ENCODE assay signal across 1 cellular context in the genomic region with DNA sequence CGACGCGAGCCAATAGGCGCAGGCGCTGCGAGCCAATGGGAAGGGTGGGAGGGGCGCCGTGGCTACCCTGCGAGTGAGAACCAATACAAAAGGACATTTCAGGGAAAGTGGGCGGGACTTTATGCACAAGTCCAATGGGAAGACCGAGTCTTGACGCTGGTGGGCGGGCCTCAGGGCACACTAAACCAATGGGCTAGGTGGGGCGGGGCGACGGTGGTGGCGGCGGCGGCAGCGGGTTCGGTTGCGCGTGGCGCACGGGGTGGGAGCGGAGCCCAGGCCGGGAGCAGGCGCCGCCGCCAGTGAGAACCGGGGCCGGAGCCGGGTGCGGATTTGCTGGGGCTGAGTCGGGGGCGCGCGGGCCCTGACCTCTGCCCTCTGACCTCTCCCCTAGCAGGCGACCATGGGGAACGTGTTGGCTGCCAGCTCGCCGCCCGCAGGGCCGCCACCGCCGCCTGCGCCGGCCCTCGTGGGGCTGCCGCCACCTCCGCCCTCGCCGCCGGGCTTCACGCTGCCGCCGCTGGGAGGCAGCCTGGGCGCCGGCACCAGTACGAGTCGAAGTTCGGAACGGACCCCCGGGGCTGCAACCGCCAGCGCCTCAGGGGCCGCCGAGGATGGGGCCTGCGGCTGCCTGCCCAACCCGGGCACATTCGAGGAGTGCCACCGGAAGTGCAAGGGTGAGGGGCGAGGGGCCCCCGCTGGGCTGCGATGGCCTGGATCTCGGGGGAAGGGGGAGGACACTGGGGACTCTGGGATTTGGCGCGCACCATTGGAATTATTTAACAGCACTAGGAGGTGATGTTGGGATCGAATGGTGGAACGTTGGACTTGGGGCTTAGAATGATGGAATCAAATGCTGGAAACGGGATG.
TF ChIP-seq lines count a peak whose summit lies in the region.

A gene (plus strand): TSS at position 239 of the 867 bp plus-strand sequence. CDS start 162 bp downstream, at position 401.

TF ChIP-seq in HepG2, 621 proteins besides CTCF, POLR2A, EP300 and RAD21 (continued from another document):
- TF ChIP-seq, protein P1, sequence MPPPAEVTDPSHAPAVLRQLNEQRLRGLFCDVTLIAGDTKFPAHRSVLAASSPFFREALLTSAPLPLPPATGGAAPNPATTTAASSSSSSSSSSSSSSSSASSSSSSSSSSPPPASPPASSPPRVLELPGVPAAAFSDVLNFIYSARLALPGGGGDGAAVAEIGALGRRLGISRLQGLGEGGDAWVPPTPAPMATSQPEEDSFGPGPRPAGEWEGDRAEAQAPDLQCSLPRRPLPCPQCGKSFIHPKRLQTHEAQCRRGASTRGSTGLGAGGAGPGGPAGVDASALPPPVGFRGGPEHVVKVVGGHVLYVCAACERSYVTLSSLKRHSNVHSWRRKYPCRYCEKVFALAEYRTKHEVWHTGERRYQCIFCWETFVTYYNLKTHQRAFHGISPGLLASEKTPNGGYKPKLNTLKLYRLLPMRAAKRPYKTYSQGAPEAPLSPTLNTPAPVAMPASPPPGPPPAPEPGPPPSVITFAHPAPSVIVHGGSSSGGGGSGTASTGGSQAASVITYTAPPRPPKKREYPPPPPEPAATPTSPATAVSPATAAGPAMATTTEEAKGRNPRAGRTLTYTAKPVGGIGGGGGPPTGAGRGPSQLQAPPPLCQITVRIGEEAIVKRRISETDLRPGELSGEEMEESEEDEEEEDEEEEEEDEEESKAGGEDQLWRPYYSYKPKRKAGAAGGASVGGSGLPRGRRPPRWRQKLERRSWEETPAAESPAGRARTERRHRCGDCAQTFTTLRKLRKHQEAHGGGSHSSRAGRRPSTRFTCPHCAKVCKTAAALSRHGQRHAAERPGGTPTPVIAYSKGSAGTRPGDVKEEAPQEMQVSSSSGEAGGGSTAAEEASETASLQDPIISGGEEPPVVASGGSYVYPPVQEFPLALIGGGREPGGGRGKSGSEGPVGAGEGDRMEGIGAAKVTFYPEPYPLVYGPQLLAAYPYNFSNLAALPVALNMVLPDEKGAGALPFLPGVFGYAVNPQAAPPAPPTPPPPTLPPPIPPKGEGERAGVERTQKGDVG (CRISPR knock-in tag; IDR thresholded peaks at IDR 0.05; ENCODE audit: borderline replicate concordance), result no peak
- peak; percentile 83 for TF ChIP-seq CREB1 (IDR thresholded peaks at IDR 0.05)
- no peak; the same call in 1 of the 2 replicates for TF ChIP-seq CREB1 (CRISPR knock-in tag; IDR thresholded peaks at IDR 0.05)
- TF ChIP-seq, protein P2, sequence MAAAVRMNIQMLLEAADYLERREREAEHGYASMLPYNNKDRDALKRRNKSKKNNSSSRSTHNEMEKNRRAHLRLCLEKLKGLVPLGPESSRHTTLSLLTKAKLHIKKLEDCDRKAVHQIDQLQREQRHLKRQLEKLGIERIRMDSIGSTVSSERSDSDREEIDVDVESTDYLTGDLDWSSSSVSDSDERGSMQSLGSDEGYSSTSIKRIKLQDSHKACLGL (CRISPR knock-in tag; IDR thresholded peaks at IDR 0.05), result 0 out of 2 replicates have a peak, but pooled peaks have one; percentile 52
- TF ChIP-seq, protein P3, sequence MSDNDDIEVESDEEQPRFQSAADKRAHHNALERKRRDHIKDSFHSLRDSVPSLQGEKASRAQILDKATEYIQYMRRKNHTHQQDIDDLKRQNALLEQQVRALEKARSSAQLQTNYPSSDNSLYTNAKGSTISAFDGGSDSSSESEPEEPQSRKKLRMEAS (IDR thresholded peaks at IDR 0.05), result peak; percentile 89
- TF ChIP-seq KDM6A (CRISPR knock-in tag; IDR thresholded peaks at IDR 0.05; ENCODE audit: low read depth), result no peak
- TF ChIP-seq ZMYM4 (CRISPR knock-in tag; IDR thresholded peaks at IDR 0.05), result no peak
- TF ChIP-seq SRY (CRISPR knock-in tag; IDR thresholded peaks at IDR 0.05), result 0 out of 2 replicates have a peak, but pooled peaks have one; percentile 53
- TF ChIP-seq, protein P4, sequence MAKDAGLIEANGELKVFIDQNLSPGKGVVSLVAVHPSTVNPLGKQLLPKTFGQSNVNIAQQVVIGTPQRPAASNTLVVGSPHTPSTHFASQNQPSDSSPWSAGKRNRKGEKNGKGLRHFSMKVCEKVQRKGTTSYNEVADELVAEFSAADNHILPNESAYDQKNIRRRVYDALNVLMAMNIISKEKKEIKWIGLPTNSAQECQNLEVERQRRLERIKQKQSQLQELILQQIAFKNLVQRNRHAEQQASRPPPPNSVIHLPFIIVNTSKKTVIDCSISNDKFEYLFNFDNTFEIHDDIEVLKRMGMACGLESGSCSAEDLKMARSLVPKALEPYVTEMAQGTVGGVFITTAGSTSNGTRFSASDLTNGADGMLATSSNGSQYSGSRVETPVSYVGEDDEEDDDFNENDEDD (CRISPR knock-in tag; IDR thresholded peaks at IDR 0.05; ENCODE audit: borderline replicate concordance), result no peak
- TF ChIP-seq, protein P5, sequence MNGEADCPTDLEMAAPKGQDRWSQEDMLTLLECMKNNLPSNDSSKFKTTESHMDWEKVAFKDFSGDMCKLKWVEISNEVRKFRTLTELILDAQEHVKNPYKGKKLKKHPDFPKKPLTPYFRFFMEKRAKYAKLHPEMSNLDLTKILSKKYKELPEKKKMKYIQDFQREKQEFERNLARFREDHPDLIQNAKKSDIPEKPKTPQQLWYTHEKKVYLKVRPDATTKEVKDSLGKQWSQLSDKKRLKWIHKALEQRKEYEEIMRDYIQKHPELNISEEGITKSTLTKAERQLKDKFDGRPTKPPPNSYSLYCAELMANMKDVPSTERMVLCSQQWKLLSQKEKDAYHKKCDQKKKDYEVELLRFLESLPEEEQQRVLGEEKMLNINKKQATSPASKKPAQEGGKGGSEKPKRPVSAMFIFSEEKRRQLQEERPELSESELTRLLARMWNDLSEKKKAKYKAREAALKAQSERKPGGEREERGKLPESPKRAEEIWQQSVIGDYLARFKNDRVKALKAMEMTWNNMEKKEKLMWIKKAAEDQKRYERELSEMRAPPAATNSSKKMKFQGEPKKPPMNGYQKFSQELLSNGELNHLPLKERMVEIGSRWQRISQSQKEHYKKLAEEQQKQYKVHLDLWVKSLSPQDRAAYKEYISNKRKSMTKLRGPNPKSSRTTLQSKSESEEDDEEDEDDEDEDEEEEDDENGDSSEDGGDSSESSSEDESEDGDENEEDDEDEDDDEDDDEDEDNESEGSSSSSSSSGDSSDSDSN (CRISPR knock-in tag; IDR thresholded peaks at IDR 0.05), result peak; percentile 3; the same call in 1 of the 2 replicates
- TF ChIP-seq, protein P6, sequence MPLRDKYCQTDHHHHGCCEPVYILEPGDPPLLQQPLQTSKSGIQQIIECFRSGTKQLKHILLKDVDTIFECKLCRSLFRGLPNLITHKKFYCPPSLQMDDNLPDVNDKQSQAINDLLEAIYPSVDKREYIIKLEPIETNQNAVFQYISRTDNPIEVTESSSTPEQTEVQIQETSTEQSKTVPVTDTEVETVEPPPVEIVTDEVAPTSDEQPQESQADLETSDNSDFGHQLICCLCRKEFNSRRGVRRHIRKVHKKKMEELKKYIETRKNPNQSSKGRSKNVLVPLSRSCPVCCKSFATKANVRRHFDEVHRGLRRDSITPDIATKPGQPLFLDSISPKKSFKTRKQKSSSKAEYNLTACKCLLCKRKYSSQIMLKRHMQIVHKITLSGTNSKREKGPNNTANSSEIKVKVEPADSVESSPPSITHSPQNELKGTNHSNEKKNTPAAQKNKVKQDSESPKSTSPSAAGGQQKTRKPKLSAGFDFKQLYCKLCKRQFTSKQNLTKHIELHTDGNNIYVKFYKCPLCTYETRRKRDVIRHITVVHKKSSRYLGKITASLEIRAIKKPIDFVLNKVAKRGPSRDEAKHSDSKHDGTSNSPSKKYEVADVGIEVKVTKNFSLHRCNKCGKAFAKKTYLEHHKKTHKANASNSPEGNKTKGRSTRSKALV (CRISPR knock-in tag; IDR thresholded peaks at IDR 0.05), result no peak
